In the genomic region with DNA sequence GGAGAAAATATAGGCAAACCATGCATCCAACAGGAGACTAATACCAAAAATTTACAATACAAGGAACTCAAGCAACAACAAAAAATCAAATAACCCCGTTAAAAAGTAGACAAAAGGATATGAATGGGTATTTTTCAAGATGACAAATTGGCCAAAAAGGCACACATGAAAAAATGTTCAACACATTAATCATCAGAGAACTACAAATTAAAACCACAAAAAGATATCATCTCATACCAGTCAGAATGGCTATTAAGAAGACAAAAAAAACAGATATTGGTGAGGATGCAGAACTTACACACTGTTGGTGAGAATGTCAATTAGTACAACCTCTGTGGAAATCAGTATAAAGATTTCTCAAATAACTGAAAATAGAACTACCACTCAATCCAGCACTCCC, we compare ENCODE assay signal across 1 cellular context.
TF ChIP-seq lines count a peak whose summit lies in the region.

No MANE protein-coding gene starts in this region.

TF ChIP-seq in HepG2, 621 proteins besides CTCF, POLR2A, EP300 and RAD21 (continued from another document):
- TF ChIP-seq, protein P1, sequence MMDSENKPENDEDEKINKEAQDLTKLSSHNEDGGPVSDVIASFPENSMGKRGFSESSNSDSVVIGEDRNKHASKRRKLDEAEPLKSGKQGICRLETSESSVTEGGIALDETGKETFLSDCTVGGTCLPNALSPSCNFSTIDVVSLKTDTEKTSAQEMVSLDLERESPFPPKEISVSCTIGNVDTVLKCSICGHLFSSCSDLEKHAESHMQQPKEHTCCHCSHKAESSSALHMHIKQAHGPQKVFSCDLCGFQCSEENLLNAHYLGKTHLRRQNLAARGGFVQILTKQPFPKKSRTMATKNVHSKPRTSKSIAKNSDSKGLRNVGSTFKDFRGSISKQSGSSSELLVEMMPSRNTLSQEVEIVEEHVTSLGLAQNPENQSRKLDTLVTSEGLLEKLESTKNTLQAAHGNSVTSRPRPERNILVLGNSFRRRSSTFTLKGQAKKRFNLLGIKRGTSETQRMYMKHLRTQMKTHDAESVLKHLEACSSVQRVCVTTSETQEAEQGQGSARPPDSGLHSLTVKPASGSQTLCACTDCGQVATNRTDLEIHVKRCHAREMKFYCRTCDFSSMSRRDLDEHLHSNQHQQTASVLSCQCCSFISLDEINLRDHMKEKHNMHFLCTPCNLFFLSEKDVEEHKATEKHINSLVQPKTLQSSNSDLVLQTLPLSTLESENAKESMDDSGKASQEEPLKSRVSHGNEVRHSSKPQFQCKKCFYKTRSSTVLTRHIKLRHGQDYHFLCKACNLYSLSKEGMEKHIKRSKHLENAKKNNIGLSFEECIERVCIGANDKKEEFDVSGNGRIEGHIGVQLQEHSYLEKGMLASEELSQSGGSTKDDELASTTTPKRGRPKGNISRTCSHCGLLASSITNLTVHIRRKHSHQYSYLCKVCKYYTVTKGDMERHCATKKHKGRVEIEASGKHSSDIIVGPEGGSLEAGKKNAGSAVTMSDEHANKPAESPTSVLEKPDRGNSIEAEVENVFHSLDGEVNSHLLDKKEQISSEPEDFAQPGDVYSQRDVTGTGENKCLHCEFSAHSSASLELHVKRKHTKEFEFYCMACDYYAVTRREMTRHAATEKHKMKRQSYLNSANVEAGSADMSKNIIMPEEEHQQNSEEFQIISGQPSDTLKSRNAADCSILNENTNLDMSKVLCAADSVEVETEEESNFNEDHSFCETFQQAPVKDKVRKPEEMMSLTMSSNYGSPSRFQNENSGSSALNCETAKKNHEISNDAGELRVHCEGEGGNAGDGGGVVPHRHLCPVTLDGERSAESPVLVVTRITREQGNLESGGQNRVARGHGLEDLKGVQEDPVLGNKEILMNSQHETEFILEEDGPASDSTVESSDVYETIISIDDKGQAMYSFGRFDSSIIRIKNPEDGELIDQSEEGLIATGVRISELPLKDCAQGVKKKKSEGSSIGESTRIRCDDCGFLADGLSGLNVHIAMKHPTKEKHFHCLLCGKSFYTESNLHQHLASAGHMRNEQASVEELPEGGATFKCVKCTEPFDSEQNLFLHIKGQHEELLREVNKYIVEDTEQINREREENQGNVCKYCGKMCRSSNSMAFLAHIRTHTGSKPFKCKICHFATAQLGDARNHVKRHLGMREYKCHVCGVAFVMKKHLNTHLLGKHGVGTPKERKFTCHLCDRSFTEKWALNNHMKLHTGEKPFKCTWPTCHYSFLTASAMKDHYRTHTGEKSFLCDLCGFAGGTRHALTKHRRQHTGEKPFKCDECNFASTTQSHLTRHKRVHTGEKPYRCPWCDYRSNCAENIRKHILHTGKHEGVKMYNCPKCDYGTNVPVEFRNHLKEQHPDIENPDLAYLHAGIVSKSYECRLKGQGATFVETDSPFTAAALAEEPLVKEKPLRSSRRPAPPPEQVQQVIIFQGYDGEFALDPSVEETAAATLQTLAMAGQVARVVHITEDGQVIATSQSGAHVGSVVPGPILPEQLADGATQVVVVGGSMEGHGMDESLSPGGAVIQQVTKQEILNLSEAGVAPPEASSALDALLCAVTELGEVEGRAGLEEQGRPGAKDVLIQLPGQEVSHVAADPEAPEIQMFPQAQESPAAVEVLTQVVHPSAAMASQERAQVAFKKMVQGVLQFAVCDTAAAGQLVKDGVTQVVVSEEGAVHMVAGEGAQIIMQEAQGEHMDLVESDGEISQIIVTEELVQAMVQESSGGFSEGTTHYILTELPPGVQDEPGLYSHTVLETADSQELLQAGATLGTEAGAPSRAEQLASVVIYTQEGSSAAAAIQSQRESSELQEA (CRISPR knock-in tag; IDR thresholded peaks at IDR 0.05; ENCODE audit: not compliant biosample characterization): no peak
- TF ChIP-seq ZNF749 (CRISPR knock-in tag; IDR thresholded peaks at IDR 0.05; ENCODE audit: borderline replicate concordance) (no peak), ZNF660 (CRISPR knock-in tag; IDR thresholded peaks at IDR 0.05; ENCODE audit: borderline replicate concordance, low read depth) (no peak), FOXA1 (IDR thresholded peaks at IDR 0.05) (no peak), FOXA1 (CRISPR knock-in tag; IDR thresholded peaks at IDR 0.05) (no peak), NBN (conservative IDR thresholded peaks at IDR 0.05) (no peak), BCL6 (CRISPR knock-in tag; IDR thresholded peaks at IDR 0.05) (no peak), ZSCAN31 (CRISPR knock-in tag; IDR thresholded peaks at IDR 0.05; ENCODE audit: low read depth) (no peak), KLF16 (CRISPR knock-in tag; IDR thresholded peaks at IDR 0.05) (no peak), ZNF569 (CRISPR knock-in tag; IDR thresholded peaks at IDR 0.05; ENCODE audit: borderline replicate concordance) (no peak), ZSCAN29 (CRISPR knock-in tag; conservative IDR thresholded peaks at IDR 0.05) (no peak), FOXK2 (IDR thresholded peaks at IDR 0.05) (no peak), NAIF1 (CRISPR knock-in tag; IDR thresholded peaks at IDR 0.05; ENCODE audit: borderline replicate concordance) (no peak), ZNF619 (CRISPR knock-in tag; IDR thresholded peaks at IDR 0.05) (no peak), ZNF746 (CRISPR knock-in tag; IDR thresholded peaks at IDR 0.05) (no peak), ZNF282 (IDR thresholded peaks at IDR 0.05; ENCODE audit: partially characterized antibody) (no peak)
- TF ChIP-seq, protein P2, sequence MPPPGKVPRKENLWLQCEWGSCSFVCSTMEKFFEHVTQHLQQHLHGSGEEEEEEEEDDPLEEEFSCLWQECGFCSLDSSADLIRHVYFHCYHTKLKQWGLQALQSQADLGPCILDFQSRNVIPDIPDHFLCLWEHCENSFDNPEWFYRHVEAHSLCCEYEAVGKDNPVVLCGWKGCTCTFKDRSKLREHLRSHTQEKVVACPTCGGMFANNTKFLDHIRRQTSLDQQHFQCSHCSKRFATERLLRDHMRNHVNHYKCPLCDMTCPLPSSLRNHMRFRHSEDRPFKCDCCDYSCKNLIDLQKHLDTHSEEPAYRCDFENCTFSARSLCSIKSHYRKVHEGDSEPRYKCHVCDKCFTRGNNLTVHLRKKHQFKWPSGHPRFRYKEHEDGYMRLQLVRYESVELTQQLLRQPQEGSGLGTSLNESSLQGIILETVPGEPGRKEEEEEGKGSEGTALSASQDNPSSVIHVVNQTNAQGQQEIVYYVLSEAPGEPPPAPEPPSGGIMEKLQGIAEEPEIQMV (CRISPR knock-in tag; IDR thresholded peaks at IDR 0.05; ENCODE audit: low read depth): no peak
TF ChIP-seq in HepG2: peak in this region for 0.
